22 cellular contexts compared by ENCODE assay signal in the genomic region with DNA sequence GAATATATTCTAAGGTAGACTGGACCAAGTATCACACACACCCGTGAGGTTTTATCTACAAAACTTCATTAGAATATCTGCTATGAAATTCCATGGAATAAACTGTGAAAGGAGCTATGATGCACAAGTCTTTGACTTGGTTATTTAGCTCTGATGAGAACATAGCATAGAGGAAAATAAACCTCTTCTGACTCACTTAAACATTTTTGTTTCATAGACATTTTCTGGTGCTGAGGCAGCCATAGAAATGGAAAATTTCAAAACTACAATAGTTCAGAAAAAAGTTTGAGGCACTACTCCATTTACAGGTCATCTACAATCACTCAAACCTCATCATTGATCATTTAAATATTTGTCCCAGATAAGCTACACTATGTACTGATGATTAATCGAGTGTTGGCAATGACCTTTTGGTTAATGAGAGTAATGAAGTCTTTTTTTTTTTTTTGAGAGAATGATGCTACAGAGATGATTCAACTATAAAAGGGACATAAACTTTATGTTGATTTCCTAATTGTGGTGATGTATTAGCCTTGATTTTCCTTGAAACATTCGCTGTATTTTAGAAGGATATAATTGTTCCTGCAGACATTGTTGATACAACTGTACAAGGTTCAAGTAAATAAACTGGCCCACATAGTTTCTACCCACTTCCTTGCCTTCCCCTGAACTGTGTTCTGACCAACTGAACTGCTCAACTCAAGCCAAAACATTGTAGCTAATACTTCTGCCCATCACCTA.
DNase-seq lines count a peak whose midpoint lies in the region; ATAC-seq, FAIRE-seq and TF ChIP-seq lines count a peak whose summit lies in the region.
"Had no signal": no experiment of that assay in that cellular context is flagged by ENCODE, and none has a peak within 500 bp of the region (broad histone marks: within the 10 kb centered on the region; RNA-seq: fewer than 3 reads in every experiment).

No MANE protein-coding gene starts in this region.

- no peaks in the 10 kb centered on the region; a peak in 1 of 4 replicates for H3K4me1 ChIP-seq in HCT116 (ENCODE audit: control insufficient read depth in 1 of 2, insufficient read depth in 2 of 2, low read length in 2 of 2)
- no peaks in the 10 kb centered on the region for H3K4me1 ChIP-seq in astrocyte (ENCODE audit: insufficient read depth, low read length)
- no peaks in the 10 kb centered on the region for H3K4me1 ChIP-seq in spleen
- H3K4me1 ChIP-seq: HAP-1 had no signal

- RAD21 ChIA-PET in HCT116 (lab: Charles Lee; ENCODE audit: low non-redundant PET in 1 of 2, low total read pairs in 2 of 2, uncharacterized antibody in 2 of 2, unreplicated experiment in 2 of 2), result no interaction called here

- peak overlapping the region; percentile 24 for H2AFZ ChIP-seq in HCT116 (ENCODE audit: low read depth, low read length, poor library complexity, severe bottlenecking)
- no peak overlapping the region for H2AFZ ChIP-seq in astrocyte (ENCODE audit: low read depth, low read length)

- TF ChIP-seq CTCF in BJ (IDR thresholded peaks at IDR 0.05; ENCODE audit: insufficient read depth, low read depth, low read length) (no peak), HCT116 (IDR thresholded peaks at IDR 0.05 in 2 of 3, conservative IDR thresholded peaks at IDR 0.05 in 1 of 3; ENCODE audit: borderline replicate concordance in 1 of 3, insufficient read depth in 1 of 3, low read depth in 2 of 3, low read length in 2 of 3) (no peak), astrocyte (IDR thresholded peaks at IDR 0.05; ENCODE audit: insufficient read depth, low read depth, low read length) (no peak), fibroblast of villous mesenchyme (IDR thresholded peaks at IDR 0.05; ENCODE audit: insufficient read depth, low read depth, low read length) (no peak), spleen (IDR thresholded peaks at IDR 0.05 in 8 of 11, conservative IDR thresholded peaks at IDR 0.05 in 3 of 11) (no peak)

- WGBS in spleen, 5 donors, result 78 to 85% (median 80%) methylated on average over 3 of the region's 3 CpGs

- H3K4me3 Mint-ChIP-seq in astrocyte (ENCODE audit: unreplicated experiment), result no peak overlapping the region
- no peak overlapping the region for H3K4me3 Mint-ChIP-seq in naive thymus-derived CD8-positive, alpha-beta T cell

- no peaks in the 10 kb centered on the region for H3K9me2 ChIP-seq in HCT116 (ENCODE audit: insufficient read depth)

- H3K27ac Mint-ChIP-seq in astrocyte (ENCODE audit: unreplicated experiment), result no peak overlapping the region
- no peak overlapping the region for H3K27ac Mint-ChIP-seq in naive thymus-derived CD8-positive, alpha-beta T cell

- peak; percentile 5 for DNase-seq in BJ (ENCODE audit: low read depth)
- no peak for DNase-seq in HCT116 (ENCODE audit: low read depth, low spot score)
- DNase-seq in astrocyte (ENCODE audit: low read depth), result peak; percentile 66
- DNase-seq in fibroblast of villous mesenchyme (ENCODE audit: low read depth), result peak; percentile 44
- DNase-seq in spleen, result no peak
- no peak for DNase-seq in naive thymus-derived CD8-positive, alpha-beta T cell
- DNase-seq: 8988T, AML-193, DMS53, EL, KG1, NCI-H1105 treated with DMSO at 0.1 percent for 48 hours, NCI-H2081, NCI-H2171 treated with DMSO at 0.1 percent for 48 hours, NCI-H526, OCI-M1 had no signal

- TF ChIP-seq POLR2A in HCT116 (IDR thresholded peaks at IDR 0.05; ENCODE audit: borderline replicate concordance, extremely low read depth, insufficient read depth, insufficient read length) (no peak), spleen (IDR thresholded peaks at IDR 0.05) (no peak)

- H3K27me3 ChIP-seq in BJ (ENCODE audit: control insufficient read depth, insufficient read depth, low read length), result no peaks in the 10 kb centered on the region
- no peaks in the 10 kb centered on the region for H3K27me3 ChIP-seq in HCT116 (ENCODE audit: insufficient read depth, low read length)
- H3K27me3 ChIP-seq in astrocyte (ENCODE audit: insufficient read depth, low read length), result no peaks in the 10 kb centered on the region
- H3K27me3 ChIP-seq in spleen (replicated peaks in 1 of 7), result no peaks in the 10 kb centered on the region
- H3K27me3 ChIP-seq: SJSA1 had no signal

- POLR2A ChIA-PET in BJ (lab: Charles Lee) (interaction anchor here (0.5 kb wide), 1 partner anchor 18 kb away, joined by 3 read pairs; no protein-coding TSS in a partner anchor), HCT116 (lab: Charles Lee) (interaction anchor here (1.5 kb wide), 1 partner anchor 10 kb away, joined by 5 read pairs; no protein-coding TSS in a partner anchor)
- POLR2A ChIA-PET in naive thymus-derived CD8-positive, alpha-beta T cell (lab: Charles Lee), result no interaction called here

- no peaks in the 10 kb centered on the region for H3K36me3 ChIP-seq in BJ (ENCODE audit: control insufficient read depth, insufficient read depth, low read length)
- H3K36me3 ChIP-seq in HCT116 (ENCODE audit: control insufficient read depth in 1 of 2, insufficient read depth in 2 of 2, low read length in 2 of 2), result no peaks in the 10 kb centered on the region
- H3K36me3 ChIP-seq in astrocyte (ENCODE audit: insufficient read depth, low read length), result no peaks in the 10 kb centered on the region
- H3K36me3 ChIP-seq in spleen, result no peaks in the 10 kb centered on the region
- H3K36me3 ChIP-seq: HAP-1, SJSA1 had no signal

- TF ChIP-seq RAD21 in HCT116 (IDR thresholded peaks at IDR 0.05; ENCODE audit: low read depth), result no peak

- H3K79me2 ChIP-seq in HCT116 (ENCODE audit: insufficient read depth, low read length) (no peaks in the 10 kb centered on the region), astrocyte (ENCODE audit: insufficient read depth, low read length) (no peaks in the 10 kb centered on the region)

- H3K9ac ChIP-seq in HCT116 (ENCODE audit: low read length) (no peak overlapping the region), astrocyte (ENCODE audit: low read length) (no peak overlapping the region)

- no peak for FAIRE-seq in astrocyte (lab: Jason Lieb, UNC)
- FAIRE-seq: RCC 7860 had no signal

- H3K4me3 ChIP-seq in BJ (ENCODE audit: low read depth, low read length) (no peak overlapping the region), HCT116 (replicated peaks in 1 of 2; ENCODE audit: low read depth in 1 of 2, low read length in 2 of 2) (no peak overlapping the region), astrocyte (ENCODE audit: insufficient read depth, low read depth, low read length) (no peak overlapping the region), fibroblast of villous mesenchyme (ENCODE audit: low read depth, low read length) (no peak overlapping the region), spleen (no peak overlapping the region)
- H3K4me3 ChIP-seq: HAP-1, SJSA1 had no signal

- no peaks in the 10 kb centered on the region for H3K9me3 ChIP-seq in HCT116 (ENCODE audit: control insufficient read depth in 1 of 2, insufficient read depth in 1 of 2, low read depth in 1 of 2, low read length in 2 of 2)
- H3K9me3 ChIP-seq in astrocyte (ENCODE audit: insufficient read depth, low read depth, low read length), result no peaks in the 10 kb centered on the region
- H3K9me3 ChIP-seq in spleen, result no peaks in the 10 kb centered on the region
- H3K9me3 ChIP-seq: HAP-1, SJSA1 had no signal

- H4K20me1 ChIP-seq in HCT116 (ENCODE audit: insufficient read depth) (no peaks in the 10 kb centered on the region), astrocyte (ENCODE audit: insufficient read depth, low read length) (no peaks in the 10 kb centered on the region)

- CTCF ChIA-PET in BJ (lab: Yijun Ruan, JAX) (interaction anchor here (0.8 to 1.8 kb wide), 2 partner anchors 10 to 154 kb away, joined by 4 to 5 read pairs; no protein-coding TSS in a partner anchor), HCT116 (lab: Charles Lee) (interaction anchor here (1.5 kb wide), 1 partner anchor 9 kb away, joined by 3 read pairs; no protein-coding TSS in a partner anchor)

- no peaks in the 10 kb centered on the region for H3K4me1 Mint-ChIP-seq in astrocyte (ENCODE audit: low read depth, unreplicated experiment)
- H3K4me1 Mint-ChIP-seq in naive thymus-derived CD8-positive, alpha-beta T cell, result no peaks in the 10 kb centered on the region

- intact Hi-C loops in HCT116 (cut with micrococcal nuclease) (no loop called here), spleen (cut with DNase I; ENCODE audit: low total_unique reads) (no loop called here)

- no peaks in the 10 kb centered on the region for H3K36me3 Mint-ChIP-seq in astrocyte (ENCODE audit: low read depth, unreplicated experiment)
- no peaks in the 10 kb centered on the region for H3K36me3 Mint-ChIP-seq in naive thymus-derived CD8-positive, alpha-beta T cell

- H3K4me2 ChIP-seq in HCT116 (ENCODE audit: low read length) (no peak overlapping the region), astrocyte (ENCODE audit: low read length) (no peak overlapping the region)

- H3K27ac ChIP-seq in HCT116 (ENCODE audit: low read depth, low read length) (no peak overlapping the region), astrocyte (ENCODE audit: low read depth, low read length) (no peak overlapping the region), spleen (no peak overlapping the region)
- H3K27ac ChIP-seq: C4-2B, SJSA1 had no signal

- no TSS peak for BruUV-seq in HCT116 (replicated peaks; lab: Mats Ljungman, UMichigan)

- H3K27me3 Mint-ChIP-seq in astrocyte (ENCODE audit: low read depth, unreplicated experiment), result no peaks in the 10 kb centered on the region
- peaks cover 0 to 9% (median 2%) of the 10 kb centered on the region in 5 donors for H3K27me3 Mint-ChIP-seq in naive thymus-derived CD8-positive, alpha-beta T cell

- no peaks in the 10 kb centered on the region for H3K9me3 Mint-ChIP-seq in astrocyte (ENCODE audit: unreplicated experiment)
- no peaks in the 10 kb centered on the region for H3K9me3 Mint-ChIP-seq in naive thymus-derived CD8-positive, alpha-beta T cell

- ATAC-seq in HCT116, result no peak
- ATAC-seq in GM21619 (IDR thresholded peaks at IDR 0.05; ENCODE audit: unreplicated experiment), result no peak
- ATAC-seq in naive thymus-derived CD8-positive, alpha-beta T cell, result no peak
- no peak for ATAC-seq in GM21717 (IDR thresholded peaks at IDR 0.05; ENCODE audit: unreplicated experiment)

TF ChIP-seq in HCT116, 20 proteins besides CTCF, POLR2A, EP300 and RAD21 (continues in another document):
- TF ChIP-seq, protein P1, sequence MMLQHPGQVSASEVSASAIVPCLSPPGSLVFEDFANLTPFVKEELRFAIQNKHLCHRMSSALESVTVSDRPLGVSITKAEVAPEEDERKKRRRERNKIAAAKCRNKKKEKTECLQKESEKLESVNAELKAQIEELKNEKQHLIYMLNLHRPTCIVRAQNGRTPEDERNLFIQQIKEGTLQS (IDR thresholded peaks at IDR 0.05), result no peak
- no peak for TF ChIP-seq POLR2AphosphoS5 (IDR thresholded peaks at IDR 0.05; ENCODE audit: low read depth, low read length)
- no peak for TF ChIP-seq ZNF274 (IDR thresholded peaks at IDR 0.05; ENCODE audit: low read depth, low read length)
- TF ChIP-seq ELF1 (IDR thresholded peaks at IDR 0.05; ENCODE audit: borderline replicate concordance, low read depth), result no peak
- TF ChIP-seq TCF7L2 (IDR thresholded peaks at IDR 0.05; ENCODE audit: borderline replicate concordance, extremely low read depth, insufficient read depth, insufficient read length), result no peak
- TF ChIP-seq FOSL1 (IDR thresholded peaks at IDR 0.05; ENCODE audit: low read depth), result no peak

Comparison
In these comparisons a context has a peak if more than half of its experiments do, and no peak if none do; other contexts are left out.
1. DNase-seq: peak in BJ (single experiment), astrocyte (single experiment) and fibroblast of villous mesenchyme (single experiment); none in HCT116 (single experiment), spleen (single experiment) and naive thymus-derived CD8-positive, alpha-beta T cell (0 of 10).